In genomic region chr15:99556578-99556977, GRCh38 we compare ENCODE assay signal across 1 cellular context.
TF ChIP-seq lines count a peak whose summit lies in the region.

No MANE protein-coding gene starts in this region.

TF ChIP-seq in K562, 482 proteins besides CTCF, POLR2A, EP300 and RAD21 (continued from another document):
- TF ChIP-seq ZFP36 (IDR thresholded peaks at IDR 0.05; ENCODE audit: low read depth, low read length, partially characterized antibody): no peak
- no peak for TF ChIP-seq GMEB1 (CRISPR knock-in tag; IDR thresholded peaks at IDR 0.05)
- TF ChIP-seq GTF2A2 (tag; IDR thresholded peaks at IDR 0.05): no peak
- TF ChIP-seq ZNF57 (CRISPR knock-in tag; IDR thresholded peaks at IDR 0.05): no peak
- no peak for TF ChIP-seq PYGO2 (tag; IDR thresholded peaks at IDR 0.05)
- no peak for TF ChIP-seq SFPQ (IDR thresholded peaks at IDR 0.05; ENCODE audit: low read depth, low read length)
- TF ChIP-seq ZBTB26 (CRISPR knock-in tag; IDR thresholded peaks at IDR 0.05): no peak
- no peak for TF ChIP-seq DACH1 (IDR thresholded peaks at IDR 0.05; ENCODE audit: partially characterized antibody)
- no peak for TF ChIP-seq ELF4 (CRISPR knock-in tag; IDR thresholded peaks at IDR 0.05)
- TF ChIP-seq SAFB2 (IDR thresholded peaks at IDR 0.05; ENCODE audit: borderline replicate concordance, low read depth, low read length, severe bottlenecking): no peak
- TF ChIP-seq USF2 (CRISPR knock-in tag; IDR thresholded peaks at IDR 0.05): peak; percentile 52
- peak; percentile 62 for TF ChIP-seq NFYB (IDR thresholded peaks at IDR 0.05; ENCODE audit: extremely low read depth, insufficient read length)
- TF ChIP-seq HDAC6 (IDR thresholded peaks at IDR 0.05; ENCODE audit: low read depth, low read length): no peak
- no peak for TF ChIP-seq KAT8 (IDR thresholded peaks at IDR 0.05; ENCODE audit: low read depth)
- TF ChIP-seq STAT5B (CRISPR knock-in tag; IDR thresholded peaks at IDR 0.05): no peak
- TF ChIP-seq KAT2B (IDR thresholded peaks at IDR 0.05; ENCODE audit: low read depth, low read length): no peak
- no peak for TF ChIP-seq CCAR2 (IDR thresholded peaks at IDR 0.05; ENCODE audit: low read depth, low read length)
- TF ChIP-seq ZBTB43 (CRISPR knock-in tag; IDR thresholded peaks at IDR 0.05): no peak
- TF ChIP-seq POLR2AphosphoS2 (IDR thresholded peaks at IDR 0.05; ENCODE audit: low read length): no peak
- TF ChIP-seq USF1 (CRISPR knock-in tag; IDR thresholded peaks at IDR 0.05): peak; percentile 59
- TF ChIP-seq ZNF586 (CRISPR knock-in tag; conservative IDR thresholded peaks at IDR 0.05): no peak
